In the genomic region with DNA sequence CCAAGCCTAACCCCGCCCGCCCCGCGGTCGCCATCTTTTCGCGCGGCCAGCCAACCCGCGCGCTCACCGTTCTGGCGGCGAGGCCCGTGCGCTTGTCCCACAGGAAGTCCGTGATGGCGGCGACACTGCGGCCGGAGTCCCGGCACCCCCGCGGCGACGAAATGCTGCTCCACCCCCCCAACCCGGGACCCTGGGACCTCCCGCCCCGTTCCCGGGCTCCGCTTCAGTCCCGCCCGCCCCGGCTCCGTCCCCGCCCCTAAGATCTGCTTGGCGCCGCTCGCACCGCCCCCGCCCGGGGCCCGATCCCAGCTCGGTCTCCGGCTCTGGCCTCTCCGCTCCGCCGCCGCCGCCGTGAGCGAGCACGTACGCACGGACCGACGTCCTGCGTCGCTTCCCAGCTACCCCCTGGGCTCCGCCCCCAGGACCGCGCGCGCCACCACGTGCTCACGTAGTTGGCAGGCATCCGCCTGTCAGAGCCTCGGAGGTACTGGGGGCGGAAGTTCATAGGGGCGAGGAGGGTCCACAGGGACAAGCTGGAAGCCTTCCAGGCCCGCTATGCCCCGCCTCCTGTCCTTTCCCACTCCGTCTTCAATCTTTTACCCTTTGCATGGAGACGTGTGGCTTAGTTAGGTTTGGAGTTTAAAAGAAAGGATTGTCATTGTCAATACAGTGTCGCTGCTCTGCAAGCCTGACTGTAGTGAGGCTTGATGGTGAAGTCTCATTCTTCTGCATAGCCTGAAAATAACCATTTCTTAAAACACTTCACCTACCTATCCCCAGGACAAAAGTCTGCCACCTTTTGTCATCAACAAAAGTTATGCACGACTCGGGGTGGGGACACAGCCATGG, we compare ENCODE assay signal across 8 cellular contexts. TPM values are rescaled to one million over a fixed set of nuclear protein-coding genes. Genes with fewer than 3 reads are reported as not detected.
A peak's percentile ranks its signal among the peaks of the same experiment; 100 is the strongest.
DNase-seq lines count a peak whose midpoint lies in the region; ATAC-seq and TF ChIP-seq lines count a peak whose summit lies in the region.

CLK2 (minus strand) TSS at position 371 of the 849 bp plus-strand sequence. CDS start 2,527 bp downstream, outside the sequence.

- no peak for TF ChIP-seq RAD21 in Ishikawa (IDR thresholded peaks at IDR 0.05; ENCODE audit: low read depth)

- TF ChIP-seq EP300 in Ishikawa (IDR thresholded peaks at IDR 0.05; ENCODE audit: borderline replicate concordance), result peak; percentile 9; the same call in 1 of the 2 replicates

- ATAC-seq in GM21529 (IDR thresholded peaks at IDR 0.05; ENCODE audit: unreplicated experiment), result peak; percentile 75

- H3K9me3 ChIP-seq in mononuclear cell (ENCODE audit: low read depth, low read length), result no peaks in the 10 kb centered on the region

- H3K4me3 ChIP-seq in mononuclear cell (ENCODE audit: low read length), result peak within 1 kb of the TSS; percentile 66

- peaks cover 45% of the 10 kb centered on the region for H3K4me1 ChIP-seq in mononuclear cell (ENCODE audit: insufficient read depth, low read length)

- no peaks in the 10 kb centered on the region for H3K27me3 ChIP-seq in mononuclear cell (ENCODE audit: insufficient read depth, low read length)

- DNase-seq in DMS 273 (lab: John Stamatoyannopoulos, UW; ENCODE audit: unreplicated experiment) (peak; percentile 99), OCI-M2 (lab: John Stamatoyannopoulos, UW; ENCODE audit: unreplicated experiment) (peak; percentile 59), activated T-cell treated with anti-CD3 and anti-CD28 coated beads for 24 hours (ENCODE audit: low read depth) (peak; percentile 95), epidermal melanocyte (ENCODE audit: insufficient read length, low spot score) (peak; percentile 98)
- DNase-seq in stimulated activated CD8-positive, alpha-beta memory T cell treated with anti-CD3 and anti-CD28 coated beads, Interleukin-4, amount 100 ng/mL, for 1 hour (ENCODE audit: low read depth in 2 of 2, low spot score in 1 of 2), result peak; percentile 83 to 91

TF ChIP-seq in Ishikawa, 13 proteins besides CTCF, POLR2A, EP300 and RAD21:
- TF ChIP-seq TEAD4 (IDR thresholded peaks at IDR 0.05), result no peak
- TF ChIP-seq EGR1 (IDR thresholded peaks at IDR 0.05), result peak; percentile 53; the same call in 1 of the 2 replicates
- TF ChIP-seq USF1 (IDR thresholded peaks at IDR 0.05), result peak; percentile 97
- no peak for TF ChIP-seq CEBPB (IDR thresholded peaks at IDR 0.05)
- TF ChIP-seq REST (IDR thresholded peaks at IDR 0.05; ENCODE audit: low read depth), result no peak
- peak; percentile 92 for TF ChIP-seq TAF1 (IDR thresholded peaks at IDR 0.05; ENCODE audit: low read depth)
- peak; percentile 86; the same call in 1 of the 2 replicates for TF ChIP-seq ZBTB7A (IDR thresholded peaks at IDR 0.05; ENCODE audit: low read depth)
- no peak; the same call in 1 of the 2 replicates for TF ChIP-seq CREB1 (IDR thresholded peaks at IDR 0.05; ENCODE audit: low read depth)
- TF ChIP-seq FOXM1 (IDR thresholded peaks at IDR 0.05; ENCODE audit: borderline replicate concordance, low read depth), result no peak
- peak; percentile 90 for TF ChIP-seq YY1 (IDR thresholded peaks at IDR 0.05; ENCODE audit: low read depth)
- peak; percentile 79 for TF ChIP-seq NFIC (IDR thresholded peaks at IDR 0.05)
- peak; percentile 26; the same call in 1 of the 2 replicates for TF ChIP-seq TCF12 (IDR thresholded peaks at IDR 0.05; ENCODE audit: low read depth)
- TF ChIP-seq, protein P1, sequence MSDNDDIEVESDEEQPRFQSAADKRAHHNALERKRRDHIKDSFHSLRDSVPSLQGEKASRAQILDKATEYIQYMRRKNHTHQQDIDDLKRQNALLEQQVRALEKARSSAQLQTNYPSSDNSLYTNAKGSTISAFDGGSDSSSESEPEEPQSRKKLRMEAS (IDR thresholded peaks at IDR 0.05), result peak; percentile 98

RNA-seq across cellular contexts. Expression of gene CLK2, which starts in this region (rescaled TPM):
- 18.2 TPM for total RNA-seq in mononuclear cell

Comparison
In these comparisons a context has a peak if more than half of its experiments do, and no peak if none do; other contexts are left out.
1. Peak in every context shown above with its lines: DNase-seq, ATAC-seq and H3K4me3 ChIP-seq.